Comparison of ENCODE assay signal across 8 cellular contexts in the genomic region with DNA sequence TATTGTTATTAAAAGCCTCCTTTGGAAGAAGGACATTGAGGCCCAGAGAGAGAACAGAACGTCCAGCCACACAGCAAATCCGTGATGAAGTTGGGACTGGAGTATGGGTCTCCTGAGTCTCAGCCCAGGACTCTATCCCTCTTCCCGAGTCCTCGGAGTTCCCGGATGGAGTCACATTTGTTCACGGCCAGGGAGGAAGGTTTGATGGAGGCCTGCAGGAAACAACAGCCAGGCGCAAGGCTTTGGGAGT. TPM values are rescaled to one million over a fixed set of nuclear protein-coding genes. Genes with fewer than 3 reads are reported as not detected.
DNase-seq lines count a peak whose midpoint lies in the region; ATAC-seq and TF ChIP-seq lines count a peak whose summit lies in the region.

No MANE protein-coding gene starts in this region.

- TF ChIP-seq CTCF in thoracic aorta (IDR thresholded peaks at IDR 0.05), result no peak

- intact Hi-C loops in activated CD4-positive, alpha-beta T cell treated with anti-CD3 and anti-CD28 coated beads, Interleukin-2, amount 10 ng/mL, durations not matched to agents 24 days and 14 days (cut with micrococcal nuclease), result loop anchor here (1.0 kb wide), 1 partner anchor 72 kb away; no protein-coding TSS in a partner anchor

- peak overlapping the region; percentile 82 for H3K4me3 ChIP-seq in thoracic aorta

- peak; percentile 9 for ATAC-seq in thoracic aorta (ENCODE audit: insufficient number of reproducible peaks, low FRiP score, low read depth)

- H3K4me1 ChIP-seq in thoracic aorta (ENCODE audit: control insufficient read depth in 1 of 2, low read depth in 2 of 2), result peaks cover 18 to 44% of the 10 kb centered on the region in 2 donors

- peaks cover 35% of the 10 kb centered on the region for H3K4me1 Mint-ChIP-seq in activated CD4-positive, alpha-beta T cell treated with anti-CD3 and anti-CD28 coated beads, Interleukin-2, amount 10 ng/mL, durations not matched to agents 24 days and 14 days
- peaks cover 39% of the 10 kb centered on the region for H3K4me1 Mint-ChIP-seq in activated naive CD8-positive, alpha-beta T cell treated with anti-CD3 and anti-CD28 coated beads for 36 hours
- peaks cover 36% of the 10 kb centered on the region in 2 donors for H3K4me1 Mint-ChIP-seq in immature natural killer cell

- H3K27ac ChIP-seq in thoracic aorta, result peak overlapping the region; percentile 92 to 94

- no peak for DNase-seq in activated CD4-positive, alpha-beta T cell treated with anti-CD3 and anti-CD28 coated beads, Interleukin-2, amount 10 ng/mL, durations not matched to agents 24 days and 14 days
- no peak for DNase-seq in activated CD4-positive, alpha-beta T cell treated with anti-CD3 and anti-CD28 coated beads, Interleukin-2, amount 50 U/mL, for 4 hours
- DNase-seq in activated naive CD8-positive, alpha-beta T cell treated with anti-CD3 and anti-CD28 coated beads for 36 hours, result no peak
- peak in 1 of 3 donors; percentile 7 for DNase-seq in immature natural killer cell
- DNase-seq in thoracic aorta (ENCODE audit: low spot score), result no peak
- DNase-seq in DMS114 treated with DMSO at 0.1 percent for 48 hours (lab: John Stamatoyannopoulos, UW; ENCODE audit: unreplicated experiment), result no peak
- DNase-seq in AG08395 (ENCODE audit: low spot score), result no peak
- no peak for DNase-seq in NK-92 (lab: John Stamatoyannopoulos, UW; ENCODE audit: unreplicated experiment)

- peaks cover 41% of the 10 kb centered on the region for H3K36me3 Mint-ChIP-seq in activated CD4-positive, alpha-beta T cell treated with anti-CD3 and anti-CD28 coated beads, Interleukin-2, amount 10 ng/mL, durations not matched to agents 24 days and 14 days (ENCODE audit: low read depth)
- H3K36me3 Mint-ChIP-seq in activated naive CD8-positive, alpha-beta T cell treated with anti-CD3 and anti-CD28 coated beads for 36 hours, result peaks cover 39% of the 10 kb centered on the region
- H3K36me3 Mint-ChIP-seq in immature natural killer cell, result peaks cover 0 to 9% (median 7%) of the 10 kb centered on the region in 3 donors

- H3K4me3 Mint-ChIP-seq in activated CD4-positive, alpha-beta T cell treated with anti-CD3 and anti-CD28 coated beads, Interleukin-2, amount 10 ng/mL, durations not matched to agents 24 days and 14 days, result peak overlapping the region; percentile 98
- peak overlapping the region; percentile 95 for H3K4me3 Mint-ChIP-seq in activated naive CD8-positive, alpha-beta T cell treated with anti-CD3 and anti-CD28 coated beads for 36 hours
- H3K4me3 Mint-ChIP-seq in immature natural killer cell, result peak overlapping the region; percentile 89 to 94 (median 91)

- no peaks in the 10 kb centered on the region for H3K27me3 Mint-ChIP-seq in activated CD4-positive, alpha-beta T cell treated with anti-CD3 and anti-CD28 coated beads, Interleukin-2, amount 10 ng/mL, durations not matched to agents 24 days and 14 days
- no peaks in the 10 kb centered on the region for H3K27me3 Mint-ChIP-seq in activated naive CD8-positive, alpha-beta T cell treated with anti-CD3 and anti-CD28 coated beads for 36 hours
- peaks cover 9 to 18% (median 11%) of the 10 kb centered on the region in 3 donors for H3K27me3 Mint-ChIP-seq in immature natural killer cell (ENCODE audit: low read depth in 3 of 3)

- no peaks in the 10 kb centered on the region for H3K27me3 ChIP-seq in thoracic aorta (replicated peaks; ENCODE audit: insufficient read depth)

- peak overlapping the region; percentile 99 for H3K27ac Mint-ChIP-seq in activated CD4-positive, alpha-beta T cell treated with anti-CD3 and anti-CD28 coated beads, Interleukin-2, amount 10 ng/mL, durations not matched to agents 24 days and 14 days
- peak overlapping the region; percentile 98 for H3K27ac Mint-ChIP-seq in activated naive CD8-positive, alpha-beta T cell treated with anti-CD3 and anti-CD28 coated beads for 36 hours
- peak overlapping the region; percentile 91 to 97 (median 95) for H3K27ac Mint-ChIP-seq in immature natural killer cell

- H3K36me3 ChIP-seq in thoracic aorta, result peaks cover 4% of the 10 kb centered on the region

- no peaks in the 10 kb centered on the region for H3K9me3 ChIP-seq in thoracic aorta

- H3K9me3 Mint-ChIP-seq in activated CD4-positive, alpha-beta T cell treated with anti-CD3 and anti-CD28 coated beads, Interleukin-2, amount 10 ng/mL, durations not matched to agents 24 days and 14 days, result no peaks in the 10 kb centered on the region
- no peaks in the 10 kb centered on the region for H3K9me3 Mint-ChIP-seq in activated naive CD8-positive, alpha-beta T cell treated with anti-CD3 and anti-CD28 coated beads for 36 hours
- no peaks in the 10 kb centered on the region for H3K9me3 Mint-ChIP-seq in immature natural killer cell

RNA-seq across cellular contexts. Expression of gene TXLNA, which starts 0.4 kb away (rescaled TPM):
- 105 and 106 TPM in 2 replicates for total RNA-seq in activated CD4-positive, alpha-beta T cell treated with anti-CD3 and anti-CD28 coated beads, Interleukin-2, amount 10 ng/mL, durations not matched to agents 24 days and 14 days
- total RNA-seq in activated naive CD8-positive, alpha-beta T cell treated with anti-CD3 and anti-CD28 coated beads for 36 hours, result 10 to 100 TPM; 84.0 to 84.4 TPM
- polyA plus RNA-seq in immature natural killer cell, result 10 to 100 TPM; 14.5 to 33.4 (median 18.5) TPM
- total RNA-seq in thoracic aorta, result 10 to 100 TPM; 57.5 to 89.5 TPM

RNA-seq across cellular contexts. Expression of gene CCDC28B, which starts 21.3 kb away (rescaled TPM):
- 37.1 and 38.1 TPM in 2 replicates for total RNA-seq in activated CD4-positive, alpha-beta T cell treated with anti-CD3 and anti-CD28 coated beads, Interleukin-2, amount 10 ng/mL, durations not matched to agents 24 days and 14 days
- total RNA-seq in activated naive CD8-positive, alpha-beta T cell treated with anti-CD3 and anti-CD28 coated beads for 36 hours, result 10 to 100 TPM; 29.0 to 29.1 TPM
- 10 to 100 TPM; 61.2 to 67.1 (median 65.5) TPM for polyA plus RNA-seq in immature natural killer cell
- total RNA-seq in thoracic aorta, result 1 to 10 TPM in 1 of 2 donors, not detected in 1; 2.0 TPM

RNA-seq across cellular contexts. Expression of gene IQCC, which starts 26.4 kb away (rescaled TPM):
- total RNA-seq in activated CD4-positive, alpha-beta T cell treated with anti-CD3 and anti-CD28 coated beads, Interleukin-2, amount 10 ng/mL, durations not matched to agents 24 days and 14 days, result 6.1 and 6.4 TPM in 2 replicates
- 1 to 10 TPM; 4.8 to 5.0 TPM for total RNA-seq in activated naive CD8-positive, alpha-beta T cell treated with anti-CD3 and anti-CD28 coated beads for 36 hours
- under 1 TPM in 2 of 3 donors, not detected in 1; 0.29 to 0.85 TPM for polyA plus RNA-seq in immature natural killer cell
- total RNA-seq in thoracic aorta, result 1 to 10 TPM in 1 of 2 donors, not detected in 1; 1.4 TPM

RNA-seq across cellular contexts. Expression of gene DCDC2B, which starts 29.8 kb away (rescaled TPM):
- 0.12 TPM in 1 of 2 replicates, not detected in the other for total RNA-seq in activated CD4-positive, alpha-beta T cell treated with anti-CD3 and anti-CD28 coated beads, Interleukin-2, amount 10 ng/mL, durations not matched to agents 24 days and 14 days
- not detected for total RNA-seq in activated naive CD8-positive, alpha-beta T cell treated with anti-CD3 and anti-CD28 coated beads for 36 hours
- polyA plus RNA-seq in immature natural killer cell, result not detected
- total RNA-seq in thoracic aorta, result not detected

RNA-seq across cellular contexts. Expression of gene TMEM234, which starts 43.0 kb away (rescaled TPM):
- 10.6 and 10.9 TPM in 2 replicates for total RNA-seq in activated CD4-positive, alpha-beta T cell treated with anti-CD3 and anti-CD28 coated beads, Interleukin-2, amount 10 ng/mL, durations not matched to agents 24 days and 14 days
- 1 to 10 TPM; 5.7 to 6.5 TPM for total RNA-seq in activated naive CD8-positive, alpha-beta T cell treated with anti-CD3 and anti-CD28 coated beads for 36 hours
- 10 to 100 TPM in 1 of 3 donors, 1 to 10 TPM in 2; 6.7 to 14.3 (median 9.8) TPM for polyA plus RNA-seq in immature natural killer cell
- 10 to 100 TPM in 1 of 2 donors, 1 to 10 TPM in 1; 9.5 to 20.0 TPM for total RNA-seq in thoracic aorta

Comparison
In these comparisons a context has a peak if more than half of its experiments do, and no peak if none do; other contexts are left out.
1. RNA of gene CCDC28B, which starts 21.3 kb away (total RNA-seq): 37.1 to 38.1 TPM in activated CD4-positive, alpha-beta T cell treated with anti-CD3 and anti-CD28 coated beads, Interleukin-2, amount 10 ng/mL, durations not matched to agents 24 days and 14 days and 29.0 to 29.1 TPM in activated naive CD8-positive, alpha-beta T cell treated with anti-CD3 and anti-CD28 coated beads for 36 hours; 2.0 TPM in thoracic aorta; every median in the first group is over 4 times any median in the second.
2. Peak in every context shown above with its lines, with median percentiles within 50 percentile points of each other: H3K27ac Mint-ChIP-seq and H3K4me3 Mint-ChIP-seq.